26 cellular contexts compared by ENCODE assay signal in genomic region chr12:28827841-28828240, GRCh38.
DNase-seq lines count a peak whose midpoint lies in the region; ATAC-seq and TF ChIP-seq lines count a peak whose summit lies in the region.
"Had no signal": no experiment of that assay in that cellular context is flagged by ENCODE, and none has a peak within 500 bp of the region (broad histone marks: within the 10 kb centered on the region; RNA-seq: fewer than 3 reads in every experiment).

No MANE protein-coding gene starts in this region.

- H3K27ac Mint-ChIP-seq in endodermal cell, result peak overlapping the region; percentile 69
- peak overlapping the region; percentile 8 to 81 (median 28) for H3K27ac Mint-ChIP-seq in nephron
- H3K27ac Mint-ChIP-seq: CD4-positive, CD25-positive, alpha-beta regulatory T cell; T-cell had no signal

- no peaks in the 10 kb centered on the region for H3K4me1 ChIP-seq in endodermal cell (ENCODE audit: control insufficient read depth, insufficient read depth, low read length)
- H3K4me1 ChIP-seq: BLaER1, SJSA1 had no signal

- H3K36me3 Mint-ChIP-seq in endodermal cell (ENCODE audit: low read depth) (no peaks in the 10 kb centered on the region), nephron (ENCODE audit: low read depth) (no peaks in the 10 kb centered on the region)
- H3K36me3 Mint-ChIP-seq: CD4-positive, CD25-positive, alpha-beta regulatory T cell; T-cell had no signal

- H3K27me3 Mint-ChIP-seq in endodermal cell (ENCODE audit: insufficient read depth) (no peaks in the 10 kb centered on the region), nephron (ENCODE audit: low read depth) (no peaks in the 10 kb centered on the region)

- no peak overlapping the region for H3K9ac ChIP-seq in endodermal cell (ENCODE audit: extremely low read depth, low read length, poor library complexity, severe bottlenecking)
- H3K9ac ChIP-seq: BLaER1 had no signal

- H3K27ac ChIP-seq in endodermal cell (ENCODE audit: low read depth, low read length), result peak overlapping the region; percentile 13
- H3K27ac ChIP-seq: BLaER1, PC-9, SJSA1 had no signal

- H3K4me1 Mint-ChIP-seq in endodermal cell, result peaks cover 14% of the 10 kb centered on the region
- peaks cover 21% of the 10 kb centered on the region for H3K4me1 Mint-ChIP-seq in nephron
- H3K4me1 Mint-ChIP-seq: CD4-positive, CD25-positive, alpha-beta regulatory T cell; T-cell had no signal

- H3K4me3 ChIP-seq in endodermal cell (ENCODE audit: low read length), result no peak overlapping the region
- H3K4me3 ChIP-seq: BLaER1, GM12878, MG63, PC-9, SJSA1 had no signal

- no peaks in the 10 kb centered on the region for H3K9me3 ChIP-seq in endodermal cell (ENCODE audit: control insufficient read depth, low read length)
- H3K9me3 ChIP-seq: BLaER1, MG63, SJSA1 had no signal

- H3K27me3 ChIP-seq in endodermal cell (ENCODE audit: control insufficient read depth, insufficient read depth, low read length, poor library complexity, severe bottlenecking), result no peaks in the 10 kb centered on the region
- H3K27me3 ChIP-seq: BLaER1, MG63, SJSA1 had no signal

- H3K4me3 Mint-ChIP-seq in endodermal cell, result peak overlapping the region; percentile 6
- no peak overlapping the region for H3K4me3 Mint-ChIP-seq in nephron
- H3K4me3 Mint-ChIP-seq: CD4-positive, CD25-positive, alpha-beta regulatory T cell; T-cell had no signal

- H3K9me3 Mint-ChIP-seq in endodermal cell (peaks cover 10% of the 10 kb centered on the region), nephron (peaks cover 3% of the 10 kb centered on the region)
- H3K9me3 Mint-ChIP-seq: T-cell had no signal

- H3K36me3 ChIP-seq in endodermal cell (ENCODE audit: control insufficient read depth, insufficient read depth, low read length), result no peaks in the 10 kb centered on the region
- H3K36me3 ChIP-seq: BLaER1, MG63, SJSA1 had no signal

- TF ChIP-seq CTCF in endodermal cell (conservative IDR thresholded peaks at IDR 0.05) (no peak), nephron (IDR thresholded peaks at IDR 0.05; ENCODE audit: unreplicated experiment in 3 of 3) (no peak)

- WGBS in endodermal cell (ENCODE audit: insufficient coverage in 1 of 2, insufficient read length in 1 of 2), 2 experiments, result 57 to 76% methylated on average over 2 to 3 of the region's 3 CpGs

- DNase-seq in COLO829 (ENCODE audit: low spot score) (peak; percentile 60), HT-29 (ENCODE audit: low spot score) (peak; percentile 32), endodermal cell (no peak), SIG-M5 treated with dmso at 0.1 percent for 504 hours (lab: John Stamatoyannopoulos, UW; ENCODE audit: unreplicated experiment) (no peak), islet precursor cell (no peak)
- DNase-seq: CD4-positive, CD25-positive, alpha-beta regulatory T cell; DMS53; H7; IMR-90; KG1; MG63; NCI-H1417; NCI-H187; NCI-H2081 treated with DMSO at 0.1 percent for 48 hours; NCI-H524 treated with DMSO at 0.1 percent for 48 hours; NCI-H774; NK-92 treated with Interleukin-12 subunit alpha and Interleukin-12 subunit beta, amount 100 ng/mL, for 24 hours; PC-9; T-cell had no signal

- ATAC-seq in GM18867 (IDR thresholded peaks at IDR 0.05; ENCODE audit: unreplicated experiment) (no peak), HG02623 (IDR thresholded peaks at IDR 0.05; ENCODE audit: unreplicated experiment) (no peak)
- ATAC-seq: GM12878, Right ventricle myocardium inferior, T-cell had no signal

Comparison
In these comparisons a context has a peak if more than half of its experiments do, and no peak if none do; other contexts are left out.
1. DNase-seq: peak in COLO829 (single experiment) and HT-29 (single experiment); none in endodermal cell (single experiment), SIG-M5 treated with dmso at 0.1 percent for 504 hours (single experiment) and islet precursor cell (single experiment).